Comparison of ENCODE assay signal across 22 cellular contexts in genomic region chr18:23718243-23718720, GRCh38. TPM values are rescaled to one million over a fixed set of nuclear protein-coding genes. Genes with fewer than 3 reads are reported as not detected.
DNase-seq lines count a peak whose midpoint lies in the region; ATAC-seq and TF ChIP-seq lines count a peak whose summit lies in the region.
"Had no signal": no experiment of that assay in that cellular context is flagged by ENCODE, and none has a peak within 500 bp of the region (broad histone marks: within the 10 kb centered on the region; RNA-seq: fewer than 3 reads in every experiment).

No MANE protein-coding gene starts in this region.

- peak overlapping the region in 1 of 2 donors; percentile 10 for H3K27ac ChIP-seq in breast epithelium
- H3K27ac ChIP-seq in foreskin keratinocyte, result peak overlapping the region; percentile 87
- H3K27ac ChIP-seq: body of pancreas, sigmoid colon, SK-N-MC, testis had no signal

- no peak overlapping the region for H3K4me3 ChIP-seq in breast epithelium
- H3K4me3 ChIP-seq in astrocyte of the spinal cord (ENCODE audit: low read depth, low read length), result no peak overlapping the region
- H3K4me3 ChIP-seq: body of pancreas, sigmoid colon, SK-N-MC, testis had no signal

- TF ChIP-seq CTCF in MCF 10A (IDR thresholded peaks at IDR 0.05; ENCODE audit: unreplicated experiment), result no peak
- TF ChIP-seq CTCF in breast epithelium (IDR thresholded peaks at IDR 0.05), result no peak
- no peak for TF ChIP-seq CTCF in astrocyte of the spinal cord (IDR thresholded peaks at IDR 0.05; ENCODE audit: low read depth, low read length)
- no peak for TF ChIP-seq CTCF in foreskin keratinocyte (conservative IDR thresholded peaks at IDR 0.05)

- POLR2A ChIA-PET in MCF 10A (lab: Yijun Ruan, JAX), result interaction anchor here (0.6 to 1.4 kb wide), 5 partner anchors 60 to 308 kb away, joined by 3 read pairs; no protein-coding TSS in a partner anchor

- BruUV-seq in MCF 10A (replicated peaks; lab: Mats Ljungman, UMichigan), result no TSS peak

- no peak for ATAC-seq in foreskin keratinocyte
- no peak for ATAC-seq in HG02852 (IDR thresholded peaks at IDR 0.05; ENCODE audit: unreplicated experiment)
- ATAC-seq: body of pancreas; HepG2; naive thymus-derived CD8-positive, alpha-beta T cell had no signal

- no peaks in the 10 kb centered on the region for H3K36me3 Mint-ChIP-seq in MCF 10A (ENCODE audit: insufficient read depth, unreplicated experiment)
- H3K36me3 Mint-ChIP-seq: naive thymus-derived CD8-positive, alpha-beta T cell had no signal

- H3K36me3 ChIP-seq in breast epithelium, result no peaks in the 10 kb centered on the region
- H3K36me3 ChIP-seq: sigmoid colon had no signal

- H3K27me3 ChIP-seq in breast epithelium (no peaks in the 10 kb centered on the region), foreskin keratinocyte (no peaks in the 10 kb centered on the region)
- H3K27me3 ChIP-seq: body of pancreas, sigmoid colon, testis had no signal

- no peaks in the 10 kb centered on the region for H3K27me3 Mint-ChIP-seq in MCF 10A (ENCODE audit: insufficient read depth, unreplicated experiment)

- peak overlapping the region; percentile 83 for H3K27ac Mint-ChIP-seq in MCF 10A (ENCODE audit: low read depth, unreplicated experiment)
- H3K27ac Mint-ChIP-seq: activated T-cell treated with anti-CD3 and anti-CD28 coated beads, Interleukin-2, amount 50 U/mL, for 24 hours; naive thymus-derived CD8-positive, alpha-beta T cell had no signal

- DNase-seq in MCF 10A (ENCODE audit: unreplicated experiment), result peak; percentile 83
- DNase-seq in breast epithelium (ENCODE audit: low spot score in 2 of 2), result no peak
- DNase-seq in astrocyte of the spinal cord (ENCODE audit: low read depth, low spot score), result peak; percentile 83
- peak; percentile 34 to 48 for DNase-seq in foreskin keratinocyte
- DNase-seq in activated CD8-positive, alpha-beta memory T cell treated with anti-CD3 and anti-CD28 coated beads for 24 hours, result no peak
- no peak for DNase-seq in stimulated activated CD4-positive, alpha-beta T cell treated with anti-CD3 and anti-CD28 coated beads, Interleukin-15, amount 100 ng/mL, for 24 hours
- no peak for DNase-seq in GF-D8 (lab: John Stamatoyannopoulos, UW)
- DNase-seq: 8988T; activated CD4-positive, CD25-positive, alpha-beta regulatory T cell; activated T-cell treated with anti-CD3 and anti-CD28 coated beads, Interleukin-2, amount 50 U/mL, for 24 hours; body of pancreas; Calu3; GOT3; islet precursor cell; naive thymus-derived CD8-positive, alpha-beta T cell; NCI-H146; NCI-H774; sigmoid colon; testis had no signal

- no peaks in the 10 kb centered on the region for H3K9me3 ChIP-seq in breast epithelium
- H3K9me3 ChIP-seq: body of pancreas, sigmoid colon, testis had no signal

- CTCF ChIA-PET in MCF 10A (lab: Yijun Ruan, JAX), result interaction anchor here (0.7 kb wide), 1 partner anchor 95 kb away, joined by 4 read pairs; no protein-coding TSS in a partner anchor

- H3K4me1 ChIP-seq in breast epithelium (no peaks in the 10 kb centered on the region), foreskin keratinocyte (peaks cover 38% of the 10 kb centered on the region)

- H3K4me1 Mint-ChIP-seq in MCF 10A (ENCODE audit: insufficient read depth, unreplicated experiment), result peaks cover 45% of the 10 kb centered on the region

- TF ChIP-seq POLR2A in breast epithelium (IDR thresholded peaks at IDR 0.05), result no peak

- no peak overlapping the region for H3K4me3 Mint-ChIP-seq in MCF 10A (ENCODE audit: unreplicated experiment)
- H3K4me3 Mint-ChIP-seq: activated T-cell treated with anti-CD3 and anti-CD28 coated beads, Interleukin-2, amount 50 U/mL, for 24 hours; naive thymus-derived CD8-positive, alpha-beta T cell had no signal

- in situ Hi-C loops in astrocyte of the spinal cord (cut with HindIII; ENCODE audit: low sequenced_read_pairs), result no loop called here

- intact Hi-C loops in MCF 10A (cut with micrococcal nuclease) (loop anchor here (5.0 kb wide), 2 partner anchors 94 to 199 kb away; no protein-coding TSS in a partner anchor), breast epithelium (cut with DNase I; ENCODE audit: low total_unique reads) (no loop called here)

- H3K9me3 Mint-ChIP-seq in MCF 10A (ENCODE audit: unreplicated experiment), result no peaks in the 10 kb centered on the region
- H3K9me3 Mint-ChIP-seq: activated T-cell treated with anti-CD3 and anti-CD28 coated beads, Interleukin-2, amount 50 U/mL, for 24 hours; naive thymus-derived CD8-positive, alpha-beta T cell had no signal

RNA-seq across cellular contexts. Expression of gene LAMA3, which starts 29.0 kb away (rescaled TPM):
- total RNA-seq in MCF 10A (2022) (269 and 371 TPM in 2 replicates), breast epithelium (100 to 1,000 TPM in 2 of 3 donors, 10 to 100 TPM in 1; 43.4 to 173 (median 127) TPM), foreskin keratinocyte (1,828 and 2,643 TPM in 2 replicates)
- polyA plus RNA-seq in foreskin keratinocyte, result 1,282 and 1,610 TPM in 2 replicates
- total RNA-seq: naive thymus-derived CD8-positive, alpha-beta T cell had no signal
- polyA plus RNA-seq: naive thymus-derived CD8-positive, alpha-beta T cell had no signal

RNA-seq across cellular contexts. Expression of gene ANKRD29, which starts 55.6 kb away (rescaled TPM):
- total RNA-seq in MCF 10A (2022) (2.4 and 3.8 TPM in 2 replicates), breast epithelium (10 to 100 TPM in 1 of 3 donors, 1 to 10 TPM in 2; 8.8 to 13.8 (median 9.9) TPM), foreskin keratinocyte (5.6 and 7.7 TPM in 2 replicates)
- 5.4 and 5.5 TPM in 2 replicates for polyA plus RNA-seq in foreskin keratinocyte
- total RNA-seq: HepG2; naive thymus-derived CD8-positive, alpha-beta T cell had no signal
- polyA plus RNA-seq: HepG2; naive thymus-derived CD8-positive, alpha-beta T cell had no signal

Comparison
In these comparisons a context has a peak if more than half of its experiments do, and no peak if none do; other contexts are left out.
1. DNase-seq: peak in MCF 10A (single experiment), astrocyte of the spinal cord (single experiment) and foreskin keratinocyte (2 of 2); none in breast epithelium (0 of 2), activated CD8-positive, alpha-beta memory T cell treated with anti-CD3 and anti-CD28 coated beads for 24 hours (single experiment), stimulated activated CD4-positive, alpha-beta T cell treated with anti-CD3 and anti-CD28 coated beads, Interleukin-15, amount 100 ng/mL, for 24 hours (single experiment) and GF-D8 (single experiment).